11 cellular contexts compared by ENCODE assay signal in the genomic region with DNA sequence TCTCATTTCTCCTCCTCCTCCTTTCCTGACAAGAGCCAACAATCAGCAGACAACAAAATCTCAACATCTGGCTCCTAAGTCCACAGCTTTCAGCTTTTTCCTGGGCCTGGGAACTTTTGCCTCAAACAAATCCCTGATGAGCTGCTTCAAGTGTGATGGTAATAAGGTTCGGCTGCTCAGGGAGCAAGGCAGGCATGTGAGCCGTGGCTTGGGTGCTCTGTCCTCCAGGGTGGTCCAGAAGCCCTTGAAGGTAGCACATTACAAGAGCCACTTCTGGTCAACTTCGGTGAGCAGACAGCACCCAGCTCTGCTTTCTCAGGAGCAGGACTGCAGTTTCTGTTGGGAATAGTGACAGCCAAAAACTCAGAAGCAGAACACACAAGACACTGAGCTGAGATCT. TPM values are rescaled to one million over a fixed set of nuclear protein-coding genes. Genes with fewer than 3 reads are reported as not detected.
A peak's percentile ranks its signal among the peaks of the same experiment; 100 is the strongest.
DNase-seq lines count a peak whose midpoint lies in the region; ATAC-seq and TF ChIP-seq lines count a peak whose summit lies in the region.
"Had no signal": no experiment of that assay in that cellular context is flagged by ENCODE, and none has a peak within 500 bp of the region (broad histone marks: within the 10 kb centered on the region; RNA-seq: fewer than 3 reads in every experiment).

No MANE protein-coding gene starts in this region.

- TF ChIP-seq CTCF in CD4-positive, alpha-beta T cell (IDR thresholded peaks at IDR 0.05), result no peak
- TF ChIP-seq CTCF in neutrophil (IDR thresholded peaks at IDR 0.05), result no peak

- peaks cover 97% of the 10 kb centered on the region for H3K4me1 Mint-ChIP-seq in CD4-positive, alpha-beta T cell (ENCODE audit: low read depth)
- peaks cover 66 to 81% (median 79%) of the 10 kb centered on the region in 3 donors for H3K4me1 Mint-ChIP-seq in IgD-negative memory B cell

- no peaks in the 10 kb centered on the region for H3K27me3 Mint-ChIP-seq in CD4-positive, alpha-beta T cell
- H3K27me3 Mint-ChIP-seq in IgD-negative memory B cell, result no peaks in the 10 kb centered on the region

- CTCF ChIA-PET in CD4-positive, alpha-beta T cell (lab: Charles Lee), result interaction anchor here (1.6 to 2.0 kb wide), 2 partner anchors 11 to 66 kb away, joined by 5 to 6 read pairs; no protein-coding TSS in a partner anchor

- H3K4me1 ChIP-seq in effector memory CD4-positive, alpha-beta T cell (ENCODE audit: control insufficient read depth, insufficient read depth, low read length, poor library complexity, severe bottlenecking), result peaks cover 93% of the 10 kb centered on the region
- H3K4me1 ChIP-seq in neutrophil (ENCODE audit: control insufficient read depth in 1 of 2, insufficient read depth in 1 of 2, low read depth in 1 of 2, low read length in 1 of 2), result no peaks in the 10 kb centered on the region

- POLR2A ChIA-PET in CD4-positive, alpha-beta T cell (lab: Charles Lee), result interaction anchor here (0.6 to 3.3 kb wide), 11 partner anchors 10 to 1475 kb away, joined by 3 to 11 read pairs (median 4); no protein-coding TSS in a partner anchor

- peaks cover 96% of the 10 kb centered on the region for H3K36me3 Mint-ChIP-seq in CD4-positive, alpha-beta T cell (ENCODE audit: low read depth)
- no peaks in the 10 kb centered on the region for H3K36me3 Mint-ChIP-seq in IgD-negative memory B cell

- H3K4me3 ChIP-seq in effector memory CD4-positive, alpha-beta T cell (ENCODE audit: insufficient read depth, low read depth, low read length, poor library complexity, severe bottlenecking), result no peak overlapping the region
- no peak overlapping the region for H3K4me3 ChIP-seq in neutrophil (ENCODE audit: low read depth in 1 of 2, low read length in 1 of 2)
- H3K4me3 ChIP-seq: adrenal gland had no signal

- H3K9me3 Mint-ChIP-seq in CD4-positive, alpha-beta T cell, result no peaks in the 10 kb centered on the region
- no peaks in the 10 kb centered on the region for H3K9me3 Mint-ChIP-seq in IgD-negative memory B cell

- no peak for ATAC-seq in CD4-positive, alpha-beta T cell (ENCODE audit: poor library complexity)

- peak overlapping the region; percentile 26 for H3K27ac ChIP-seq in CD4-positive, alpha-beta T cell (ENCODE audit: low read depth, low read length)
- H3K27ac ChIP-seq in effector memory CD4-positive, alpha-beta T cell (ENCODE audit: insufficient read depth, low read length, poor library complexity, severe bottlenecking), result peak overlapping the region; percentile 92
- peak overlapping the region; percentile 19 for H3K27ac ChIP-seq in neutrophil
- H3K27ac ChIP-seq: adrenal gland, VCaP had no signal

- H3K36me3 ChIP-seq in effector memory CD4-positive, alpha-beta T cell (ENCODE audit: control insufficient read depth, insufficient read depth, low read length), result peaks cover 40% of the 10 kb centered on the region
- H3K36me3 ChIP-seq in neutrophil, result peaks cover 43% of the 10 kb centered on the region
- H3K36me3 ChIP-seq: adrenal gland had no signal

- no peaks in the 10 kb centered on the region for H3K9me3 ChIP-seq in CD4-positive, alpha-beta T cell (ENCODE audit: control insufficient read depth, low read length)
- H3K9me3 ChIP-seq in effector memory CD4-positive, alpha-beta T cell (ENCODE audit: control insufficient read depth, low read length), result no peaks in the 10 kb centered on the region
- H3K9me3 ChIP-seq in neutrophil, result no peaks in the 10 kb centered on the region
- H3K9me3 ChIP-seq: adrenal gland had no signal

- DNase-seq in CD4-positive, alpha-beta T cell, result peak in 1 of 10 experiments; percentile 15
- DNase-seq in effector memory CD4-positive, alpha-beta T cell, result no peak
- DNase-seq in NCI-H1105 (lab: John Stamatoyannopoulos, UW), result no peak
- no peak for DNase-seq in NCI-H69 (lab: John Stamatoyannopoulos, UW)
- no peak for DNase-seq in inferior parietal cortex (ENCODE audit: extremely low spot score)
- DNase-seq: adrenal gland, MM.1S, NCI-H510A had no signal

- peak overlapping the region; percentile 49 for H3K4me3 Mint-ChIP-seq in CD4-positive, alpha-beta T cell
- H3K4me3 Mint-ChIP-seq in IgD-negative memory B cell, result peak overlapping the region in 1 of 4 donors; percentile 56

- H3K27ac Mint-ChIP-seq in CD4-positive, alpha-beta T cell, result peak overlapping the region; percentile 98
- H3K27ac Mint-ChIP-seq in IgD-negative memory B cell, result peak overlapping the region; percentile 64 to 94 (median 91)

- no peaks in the 10 kb centered on the region for H3K27me3 ChIP-seq in CD4-positive, alpha-beta T cell (ENCODE audit: control insufficient read depth, insufficient read depth, low read length)
- H3K27me3 ChIP-seq in effector memory CD4-positive, alpha-beta T cell (replicated peaks; ENCODE audit: control insufficient read depth, insufficient read depth, low read length, poor library complexity, severe bottlenecking), result no peaks in the 10 kb centered on the region
- H3K27me3 ChIP-seq in neutrophil, result no peaks in the 10 kb centered on the region
- H3K27me3 ChIP-seq: adrenal gland had no signal

- intact Hi-C loops in CD4-positive, alpha-beta T cell (cut with DNase I, micrococcal nuclease), result loop anchor here in 1 of 2 experiments (5.0 kb wide), 2 partner anchors 39 to 134 kb away; no protein-coding TSS in a partner anchor

RNA-seq across cellular contexts. Expression of gene ITPKB, which starts 46.2 kb away (rescaled TPM):
- total RNA-seq in CD4-positive, alpha-beta T cell, result 100 to 1,000 TPM; 565 to 583 TPM
- 20.4 TPM for polyA plus RNA-seq in IgD-negative memory B cell

Comparison
In these comparisons a context has a peak if more than half of its experiments do, and no peak if none do; other contexts are left out.
1. H3K27ac ChIP-seq: peak in every context shown above with its lines; median percentile 92 in effector memory CD4-positive, alpha-beta T cell; 26 in CD4-positive, alpha-beta T cell; 19 in neutrophil.